Comparison of ENCODE assay signal across 24 cellular contexts in genomic region chr2:121137571-121137970, GRCh38.
"Had no signal": no experiment of that assay in that cellular context is flagged by ENCODE, and none has a peak within 500 bp of the region (broad histone marks: within the 10 kb centered on the region; RNA-seq: fewer than 3 reads in every experiment).

No MANE protein-coding gene starts in this region.

- H3K4me1 Mint-ChIP-seq: immature natural killer cell; stimulated activated naive B cell treated with anti-CD40 and anti-IgM and Interleukin-4, amounts not matched to agents 10 μg/mL and 1 μg/mL and 100 μg/mL, for 72 hours had no signal

- ATAC-seq: effector memory CD8-positive, alpha-beta T cell; heart right ventricle; left colon; naive thymus-derived CD8-positive, alpha-beta T cell; right lobe of liver; stimulated activated naive B cell treated with anti-CD40 and anti-IgM and Interleukin-4, amounts not matched to agents 10 μg/mL and 1 μg/mL and 100 μg/mL, for 72 hours had no signal

- DNase-seq: cortex of kidney; effector memory CD8-positive, alpha-beta T cell; esophagus squamous epithelium; foreskin melanocyte; glutamatergic neuron; heart right ventricle; hypothalamus; immature natural killer cell; islet precursor cell; kidney glomerular epithelial cell; left colon; left ventricle myocardium inferior; mammary epithelial cell; mesendoderm; naive thymus-derived CD8-positive, alpha-beta T cell; right lobe of liver; small intestine; stimulated activated CD4-positive, alpha-beta T cell treated with anti-CD3 and anti-CD28 coated beads, Interleukin-15, amount 100 ng/mL, for 24 hours; stimulated activated CD4-positive, alpha-beta T cell treated with anti-CD3 and anti-CD28 coated beads, Interleukin-2, amount 100 ng/mL, for 48 hours; stimulated activated naive B cell treated with anti-CD40 and anti-IgM and Interleukin-4, amounts not matched to agents 10 μg/mL and 1 μg/mL and 100 μg/mL, for 72 hours; upper lobe of left lung had no signal

- H3K4me3 Mint-ChIP-seq: effector memory CD8-positive, alpha-beta T cell; immature natural killer cell; naive thymus-derived CD8-positive, alpha-beta T cell; neural progenitor cell; stimulated activated naive B cell treated with anti-CD40 and anti-IgM and Interleukin-4, amounts not matched to agents 10 μg/mL and 1 μg/mL and 100 μg/mL, for 72 hours; stimulated activated naive CD8-positive, alpha-beta T cell treated with anti-CD3 and anti-CD28 coated beads, Interleukin-15, Interleukin-2, amounts not matched to agents 100 ng/mL and 50 ng/mL, for 24 hours had no signal

- H3K9me3 Mint-ChIP-seq: immature natural killer cell had no signal

- H3K36me3 Mint-ChIP-seq: immature natural killer cell; naive thymus-derived CD8-positive, alpha-beta T cell; neural progenitor cell; stimulated activated naive B cell treated with anti-CD40 and anti-IgM and Interleukin-4, amounts not matched to agents 10 μg/mL and 1 μg/mL and 100 μg/mL, for 72 hours had no signal

- H3K27ac Mint-ChIP-seq: effector memory CD8-positive, alpha-beta T cell; immature natural killer cell; naive thymus-derived CD8-positive, alpha-beta T cell; neural progenitor cell; progenitor cell of endocrine pancreas; stimulated activated naive B cell treated with anti-CD40 and anti-IgM and Interleukin-4, amounts not matched to agents 10 μg/mL and 1 μg/mL and 100 μg/mL, for 72 hours; stimulated activated naive CD8-positive, alpha-beta T cell treated with anti-CD3 and anti-CD28 coated beads, Interleukin-15, Interleukin-2, amounts not matched to agents 100 ng/mL and 50 ng/mL, for 24 hours had no signal
